ENCODE assay signal across 1 cellular context in genomic region chr7:74252893-74253292, GRCh38.
TF ChIP-seq lines count a peak whose summit lies in the region.

No MANE protein-coding gene starts in this region.

TF ChIP-seq in HCT116, 20 proteins besides CTCF, POLR2A, EP300 and RAD21:
- no peak for TF ChIP-seq EZH2phosphoT487 (IDR thresholded peaks at IDR 0.05; ENCODE audit: borderline replicate concordance)
- TF ChIP-seq CEBPB (IDR thresholded peaks at IDR 0.05; ENCODE audit: low read depth) = no peak
- TF ChIP-seq CBX3 (IDR thresholded peaks at IDR 0.05; ENCODE audit: low read depth) = no peak
- no peak for TF ChIP-seq EGR1 (IDR thresholded peaks at IDR 0.05; ENCODE audit: low read depth)
